Comparison of ENCODE assay signal across 8 cellular contexts in genomic region chr5:94433393-94434149, GRCh38.
A peak's percentile ranks its signal among the peaks of the same experiment; 100 is the strongest.
DNase-seq lines count a peak whose midpoint lies in the region; TF ChIP-seq lines count a peak whose summit lies in the region.

No MANE protein-coding gene starts in this region.

- POLR2A ChIA-PET in A673 (lab: Charles Lee; ENCODE audit: low non-redundant PET): no interaction called here

- no peaks in the 10 kb centered on the region for H3K36me3 ChIP-seq in A673 (ENCODE audit: insufficient read depth, low read length, poor library complexity, severe bottlenecking)
- no peaks in the 10 kb centered on the region for H3K36me3 ChIP-seq in kidney epithelial cell (ENCODE audit: control insufficient read depth, insufficient read depth, low read length)

- no peaks in the 10 kb centered on the region for H3K9me3 ChIP-seq in A673 (ENCODE audit: low read depth, low read length, poor library complexity, severe bottlenecking)

- CTCF ChIA-PET in A673 (lab: Charles Lee): no interaction called here

- TF ChIP-seq CTCF in A673 (conservative IDR thresholded peaks at IDR 0.05; ENCODE audit: low read depth, low read length) (no peak), kidney epithelial cell (IDR thresholded peaks at IDR 0.05; ENCODE audit: insufficient read depth, low read length, poor library complexity, severe bottlenecking) (no peak)

- no peaks in the 10 kb centered on the region for H3K4me1 ChIP-seq in A673 (ENCODE audit: insufficient read depth, low read length, poor library complexity, severe bottlenecking)

- no peak overlapping the region for H3K4me3 ChIP-seq in A673 (ENCODE audit: low read depth, low read length, poor library complexity, severe bottlenecking)
- H3K4me3 ChIP-seq in kidney epithelial cell (ENCODE audit: low read depth, low read length): no peak overlapping the region

- DNase-seq in A673 (ENCODE audit: low spot score): peak; percentile 5
- DNase-seq in HS-5 (ENCODE audit: low read depth): peak; percentile 64
- peak; percentile 14 for DNase-seq in astrocyte of the hippocampus (ENCODE audit: low read depth, low spot score)
- DNase-seq in kidney epithelial cell (ENCODE audit: low read depth): peak; percentile 14
- no peak for DNase-seq in activated CD8-positive, alpha-beta memory T cell treated with anti-CD3 and anti-CD28 coated beads for 24 hours
- no peak for DNase-seq in SK-N-DZ (ENCODE audit: low spot score)
- no peak for DNase-seq in NCI-H524 treated with DMSO at 0.1 percent for 48 hours (lab: John Stamatoyannopoulos, UW)
- no peak for DNase-seq in iPS-NIHi7 (ENCODE audit: extremely low spot score)

- intact Hi-C loops in A673 (cut with micrococcal nuclease; ENCODE audit: unreplicated experiment): no loop called here

- H3K27me3 ChIP-seq in A673 (replicated peaks; ENCODE audit: insufficient read depth, low read depth, low read length, poor library complexity) (no peaks in the 10 kb centered on the region), kidney epithelial cell (ENCODE audit: control insufficient read depth, insufficient read depth, low read length) (no peaks in the 10 kb centered on the region)

- no peak overlapping the region for H3K27ac ChIP-seq in A673 (ENCODE audit: low read depth, low read length, poor library complexity, severe bottlenecking)

- no TSS peak for BruUV-seq in A673 (replicated peaks; lab: Mats Ljungman, UMichigan)

Comparison
In these comparisons a context has a peak if more than half of its experiments do, and no peak if none do; other contexts are left out.
1. DNase-seq: peak in A673 (single experiment), HS-5 (single experiment), astrocyte of the hippocampus (single experiment) and kidney epithelial cell (single experiment); none in activated CD8-positive, alpha-beta memory T cell treated with anti-CD3 and anti-CD28 coated beads for 24 hours (single experiment), SK-N-DZ (single experiment), NCI-H524 treated with DMSO at 0.1 percent for 48 hours (single experiment) and iPS-NIHi7 (single experiment).